8 cellular contexts compared by ENCODE assay signal in genomic region chr17:82242977-82243647, GRCh38. TPM values are rescaled to one million over a fixed set of nuclear protein-coding genes. Genes with fewer than 3 reads are reported as not detected.
DNase-seq lines count a peak whose midpoint lies in the region; ATAC-seq and TF ChIP-seq lines count a peak whose summit lies in the region.

No MANE protein-coding gene starts in this region.

- H3K27ac ChIP-seq in naive thymus-derived CD4-positive, alpha-beta T cell (ENCODE audit: low read depth, low read length), result no peak overlapping the region

- no peak overlapping the region for H3K4me3 Mint-ChIP-seq in naive thymus-derived CD4-positive, alpha-beta T cell

- POLR2A ChIA-PET in naive thymus-derived CD4-positive, alpha-beta T cell (lab: Charles Lee), result interaction anchor here (0.5 to 1.9 kb wide), 4 partner anchors 8 to 55 kb away, joined by 4 to 5 read pairs (median 4); no protein-coding TSS in a partner anchor

- no peaks in the 10 kb centered on the region for H3K9me3 ChIP-seq in naive thymus-derived CD4-positive, alpha-beta T cell (ENCODE audit: control insufficient read depth in 2 of 3, low read length in 3 of 3)

- peak overlapping the region in 1 of 9 donors; percentile 58 for H3K27ac Mint-ChIP-seq in naive thymus-derived CD4-positive, alpha-beta T cell

- H3K27me3 ChIP-seq in naive thymus-derived CD4-positive, alpha-beta T cell (ENCODE audit: control insufficient read depth in 2 of 2, insufficient read depth in 2 of 2, low read length in 2 of 2), result no peaks in the 10 kb centered on the region

- no peaks in the 10 kb centered on the region for H3K27me3 Mint-ChIP-seq in naive thymus-derived CD4-positive, alpha-beta T cell

- peaks cover 0 to 2% (median 0%) of the 10 kb centered on the region in 11 donors for H3K9me3 Mint-ChIP-seq in naive thymus-derived CD4-positive, alpha-beta T cell

- no peak for TF ChIP-seq CTCF in fibroblast of the aortic adventitia (IDR thresholded peaks at IDR 0.05; ENCODE audit: insufficient read depth, low read length)

- H3K36me3 ChIP-seq in naive thymus-derived CD4-positive, alpha-beta T cell (ENCODE audit: control insufficient read depth in 2 of 3, insufficient read depth in 3 of 3, low read length in 3 of 3), result peaks cover 29 to 65% (median 32%) of the 10 kb centered on the region in 3 experiments

- ATAC-seq in GM18861 (IDR thresholded peaks at IDR 0.05; ENCODE audit: unreplicated experiment) (no peak), HG03196 (IDR thresholded peaks at IDR 0.05; ENCODE audit: unreplicated experiment) (no peak), HG03108 (IDR thresholded peaks at IDR 0.05; ENCODE audit: unreplicated experiment) (no peak)
- no peak for ATAC-seq in naive thymus-derived CD4-positive, alpha-beta T cell

- peak; percentile 76 for DNase-seq in D341Med (ENCODE audit: low spot score)
- DNase-seq in T1000 (lab: John Stamatoyannopoulos, UW), result peak; percentile 48
- DNase-seq in fibroblast of the aortic adventitia (ENCODE audit: low read depth), result peak; percentile 84
- peak; percentile 93 for DNase-seq in posterior vena cava (ENCODE audit: low spot score)
- no peak for DNase-seq in naive thymus-derived CD4-positive, alpha-beta T cell

- intact Hi-C loops in posterior vena cava (cut with DNase I), result no loop called here
- intact Hi-C loops in naive thymus-derived CD4-positive, alpha-beta T cell (cut with micrococcal nuclease), result no loop called here

- peaks cover 17 to 68% (median 46%) of the 10 kb centered on the region in 7 donors for H3K4me1 Mint-ChIP-seq in naive thymus-derived CD4-positive, alpha-beta T cell

- H3K4me1 ChIP-seq in naive thymus-derived CD4-positive, alpha-beta T cell (ENCODE audit: control insufficient read depth in 2 of 2, insufficient read depth in 2 of 2, low read length in 2 of 2), result peaks cover 8 to 36% of the 10 kb centered on the region in 2 donors

- CTCF ChIA-PET in naive thymus-derived CD4-positive, alpha-beta T cell (lab: Charles Lee), result interaction anchor here (1.9 kb wide), 1 partner anchor 37 kb away, joined by 5 read pairs; no protein-coding TSS in a partner anchor

- peaks cover 12 to 23% (median 14%) of the 10 kb centered on the region in 5 donors for H3K36me3 Mint-ChIP-seq in naive thymus-derived CD4-positive, alpha-beta T cell

- H3K4me3 ChIP-seq in fibroblast of the aortic adventitia (ENCODE audit: low read depth, low read length), result no peak overlapping the region
- no peak overlapping the region for H3K4me3 ChIP-seq in naive thymus-derived CD4-positive, alpha-beta T cell (ENCODE audit: low read length)

RNA-seq across cellular contexts. Expression of gene SLC16A3, which starts 14.3 kb away (rescaled TPM):
- total RNA-seq in fibroblast of the aortic adventitia (ENCODE audit: low replicate concordance) (13.0 and 44.6 TPM in 2 replicates), posterior vena cava (10 to 100 TPM; 53.7 to 65.6 TPM)
- total RNA-seq in naive thymus-derived CD4-positive, alpha-beta T cell, result 100 to 1,000 TPM in 2 of 5 experiments, 10 to 100 TPM in 3; 14.6 to 264 (median 67.0) TPM
- 1 to 10 TPM; 1.4 to 1.9 TPM for polyA plus RNA-seq in naive thymus-derived CD4-positive, alpha-beta T cell

RNA-seq across cellular contexts. Expression of gene CSNK1D, which starts 30.4 kb away (rescaled TPM):
- 28.9 and 52.7 TPM in 2 replicates for total RNA-seq in fibroblast of the aortic adventitia (ENCODE audit: low replicate concordance)
- 100 to 1,000 TPM in 1 of 2 donors, 10 to 100 TPM in 1; 93.6 to 103 TPM for total RNA-seq in posterior vena cava
- total RNA-seq in naive thymus-derived CD4-positive, alpha-beta T cell, result 100 to 1,000 TPM; 144 to 249 (median 176) TPM
- polyA plus RNA-seq in naive thymus-derived CD4-positive, alpha-beta T cell, result 10 to 100 TPM; 46.1 to 81.3 TPM

RNA-seq across cellular contexts. Expression of gene CCDC57, which starts 30.5 kb away (rescaled TPM):
- 15.2 and 37.4 TPM in 2 replicates for total RNA-seq in fibroblast of the aortic adventitia (ENCODE audit: low replicate concordance)
- total RNA-seq in posterior vena cava, result 10 to 100 TPM; 20.3 to 28.5 TPM
- 100 to 1,000 TPM in 2 of 5 experiments, 10 to 100 TPM in 3; 75.7 to 127 (median 95.0) TPM for total RNA-seq in naive thymus-derived CD4-positive, alpha-beta T cell
- polyA plus RNA-seq in naive thymus-derived CD4-positive, alpha-beta T cell, result 10 to 100 TPM; 32.1 to 36.8 TPM

Comparison
In these comparisons a context has a peak if more than half of its experiments do, and no peak if none do; other contexts are left out.
1. DNase-seq: peak in D341Med (single experiment), T1000 (single experiment), fibroblast of the aortic adventitia (single experiment) and posterior vena cava (single experiment); none in naive thymus-derived CD4-positive, alpha-beta T cell (0 of 9).